ENCODE assay signal across 1 cellular context in genomic region chr2:47599171-47599570, GRCh38.
TF ChIP-seq lines count a peak whose summit lies in the region.

No MANE protein-coding gene starts in this region.

TF ChIP-seq in WTC11, 78 proteins besides CTCF, POLR2A, EP300 and RAD21 (continued from another document):
- TF ChIP-seq, protein P1, sequence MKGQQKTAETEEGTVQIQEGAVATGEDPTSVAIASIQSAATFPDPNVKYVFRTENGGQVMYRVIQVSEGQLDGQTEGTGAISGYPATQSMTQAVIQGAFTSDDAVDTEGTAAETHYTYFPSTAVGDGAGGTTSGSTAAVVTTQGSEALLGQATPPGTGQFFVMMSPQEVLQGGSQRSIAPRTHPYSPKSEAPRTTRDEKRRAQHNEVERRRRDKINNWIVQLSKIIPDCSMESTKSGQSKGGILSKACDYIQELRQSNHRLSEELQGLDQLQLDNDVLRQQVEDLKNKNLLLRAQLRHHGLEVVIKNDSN (CRISPR knock-in tag; IDR thresholded peaks at IDR 0.05): no peak
- TF ChIP-seq MYBL2 (CRISPR knock-in tag; IDR thresholded peaks at IDR 0.05): no peak
- TF ChIP-seq AFF4 (CRISPR knock-in tag; IDR thresholded peaks at IDR 0.05; ENCODE audit: borderline replicate concordance): no peak
